Comparison of ENCODE assay signal across 8 cellular contexts in genomic region chr3:141659821-141660597, GRCh38.
DNase-seq lines count a peak whose midpoint lies in the region; ATAC-seq, FAIRE-seq and TF ChIP-seq lines count a peak whose summit lies in the region.

No MANE protein-coding gene starts in this region.

- TF ChIP-seq CTCF in breast epithelium (IDR thresholded peaks at IDR 0.05) (no peak), kidney (IDR thresholded peaks at IDR 0.05; ENCODE audit: borderline replicate concordance, extremely low read depth, insufficient read depth) (no peak)

- H3K4me1 ChIP-seq in breast epithelium (peaks cover 0 to 4% of the 10 kb centered on the region in 2 donors), kidney (ENCODE audit: control insufficient read depth in 1 of 2, insufficient read depth in 1 of 2, low read depth in 1 of 2, low read length in 2 of 2) (peaks cover 17 to 18% of the 10 kb centered on the region in 2 donors)

- peaks cover 3% of the 10 kb centered on the region for H3K4me1 Mint-ChIP-seq in T-helper 2 cell treated with Interferon-gamma antibody and Interleukin-4, amounts not matched to agents 5 μg/mL and 100 μg/mL, for 36 hours (ENCODE audit: low read depth)

- no peaks in the 10 kb centered on the region for H3K27me3 ChIP-seq in breast epithelium

- no peak overlapping the region for H3K27ac Mint-ChIP-seq in T-helper 2 cell treated with Interferon-gamma antibody and Interleukin-4, amounts not matched to agents 5 μg/mL and 100 μg/mL, for 36 hours

- peak overlapping the region in 1 of 2 donors; percentile 17 for H3K27ac ChIP-seq in breast epithelium
- peak overlapping the region; percentile 17 to 26 for H3K27ac ChIP-seq in kidney (ENCODE audit: low read depth in 2 of 2, low read length in 2 of 2)
- H3K27ac ChIP-seq in skin epidermis, result peak overlapping the region in 3 of 21 experiments; percentile 13 to 41 (median 19)

- intact Hi-C loops in breast epithelium (cut with DNase I; ENCODE audit: low total_unique reads) (no loop called here), kidney (cut with DNase I) (no loop called here)

- H3K9me3 ChIP-seq in breast epithelium (no peaks in the 10 kb centered on the region), kidney (ENCODE audit: control insufficient read depth in 1 of 2, low read length in 2 of 2) (no peaks in the 10 kb centered on the region)

- DNase-seq in T-helper 2 cell treated with Interferon-gamma antibody and Interleukin-4, amounts not matched to agents 5 μg/mL and 100 μg/mL, for 36 hours (ENCODE audit: low spot score), result no peak
- no peak for DNase-seq in T-helper 2 cell
- peak; percentile 60 for DNase-seq in NCI-H2196 (lab: John Stamatoyannopoulos, UW; ENCODE audit: unreplicated experiment)
- peak; percentile 35 to 66 for DNase-seq in breast epithelium (ENCODE audit: low spot score in 2 of 2)
- peak; percentile 85 for DNase-seq in kidney
- DNase-seq in kidney glomerular epithelial cell (lab: John Stamatoyannopoulos, UW), result no peak

- H3K9me3 Mint-ChIP-seq in T-helper 2 cell treated with Interferon-gamma antibody and Interleukin-4, amounts not matched to agents 5 μg/mL and 100 μg/mL, for 36 hours, result no peaks in the 10 kb centered on the region

- peak overlapping the region; percentile 41 to 61 for H3K9ac ChIP-seq in kidney (ENCODE audit: low read length in 2 of 2)

- no peak for ATAC-seq in HG02610 (IDR thresholded peaks at IDR 0.05; ENCODE audit: unreplicated experiment)

- TF ChIP-seq POLR2A in breast epithelium (IDR thresholded peaks at IDR 0.05), result no peak

- H3K4me3 Mint-ChIP-seq in T-helper 2 cell treated with Interferon-gamma antibody and Interleukin-4, amounts not matched to agents 5 μg/mL and 100 μg/mL, for 36 hours, result peak overlapping the region; percentile 70

- H3K36me3 ChIP-seq in breast epithelium (no peaks in the 10 kb centered on the region), kidney (ENCODE audit: control insufficient read depth in 1 of 2, insufficient read depth in 2 of 2, low read length in 2 of 2) (no peaks in the 10 kb centered on the region)

- H3K4me3 ChIP-seq in breast epithelium (peak overlapping the region; percentile 47 to 79 (median 59)), kidney (ENCODE audit: low read length in 2 of 2) (peak overlapping the region; percentile 66 to 79), skin epidermis (peak overlapping the region; percentile 29 to 50 (median 40))

- H3K36me3 Mint-ChIP-seq in T-helper 2 cell treated with Interferon-gamma antibody and Interleukin-4, amounts not matched to agents 5 μg/mL and 100 μg/mL, for 36 hours (ENCODE audit: low read depth), result no peaks in the 10 kb centered on the region

- H3K27me3 Mint-ChIP-seq in T-helper 2 cell treated with Interferon-gamma antibody and Interleukin-4, amounts not matched to agents 5 μg/mL and 100 μg/mL, for 36 hours (ENCODE audit: low read depth), result peaks cover 79% of the 10 kb centered on the region

- no peak for FAIRE-seq in kidney (lab: Jason Lieb, UNC)

Comparison
In these comparisons a context has a peak if more than half of its experiments do, and no peak if none do; other contexts are left out.
1. DNase-seq: peak in NCI-H2196 (single experiment), breast epithelium (2 of 2) and kidney (single experiment); none in T-helper 2 cell treated with Interferon-gamma antibody and Interleukin-4, amounts not matched to agents 5 μg/mL and 100 μg/mL, for 36 hours (single experiment), T-helper 2 cell (0 of 5) and kidney glomerular epithelial cell (single experiment).
2. Peak in every context shown above with its lines, with median percentiles within 50 percentile points of each other: H3K4me3 ChIP-seq.